Comparison of ENCODE assay signal across 9 cellular contexts in genomic region chr1:107750364-107750959, GRCh38.
A peak's percentile ranks its signal among the peaks of the same experiment; 100 is the strongest.
DNase-seq lines count a peak whose midpoint lies in the region; ATAC-seq lines count a peak whose summit lies in the region.
"Had no signal": no experiment of that assay in that cellular context is flagged by ENCODE, and none has a peak within 500 bp of the region (broad histone marks: within the 10 kb centered on the region; RNA-seq: fewer than 3 reads in every experiment).

No MANE protein-coding gene starts in this region.

- DNase-seq in SIG-M5 treated with dmso at 0.1 percent for 504 hours (lab: John Stamatoyannopoulos, UW; ENCODE audit: unreplicated experiment) (peak; percentile 75), SIG-M5 (lab: John Stamatoyannopoulos, UW) (no peak), HT1080 (ENCODE audit: low read depth) (peak; percentile 78), NCI-H82 (lab: John Stamatoyannopoulos, UW) (peak; percentile 90), amniotic epithelial cell (ENCODE audit: low read depth) (peak; percentile 27), iPS-NIHi7 (ENCODE audit: extremely low spot score) (peak; percentile 45)
- DNase-seq in stimulated activated CD4-positive, alpha-beta T cell treated with anti-CD3 and anti-CD28 coated beads, Interleukin-2, amount 100 ng/mL, for 48 hours: peak; percentile 34 to 46

- no peak for ATAC-seq in HG03457 (IDR thresholded peaks at IDR 0.05; ENCODE audit: unreplicated experiment)
- ATAC-seq: activated naive CD4-positive, alpha-beta T cell treated with anti-CD3 and anti-CD28 coated beads, Interleukin-2, amount 50 U/mL, for 72 hours had no signal
